Comparison of ENCODE assay signal across 13 cellular contexts in genomic region chrX:44157858-44158257, GRCh38.
"Had no signal": no experiment of that assay in that cellular context is flagged by ENCODE, and none has a peak within 500 bp of the region (broad histone marks: within the 10 kb centered on the region; RNA-seq: fewer than 3 reads in every experiment).

No MANE protein-coding gene starts in this region.

- H3K4me2 ChIP-seq: neural progenitor cell had no signal

- DNase-seq: activated B cell treated with CpG ODN at 0.5 μM for 24 hours; activated CD4-positive, alpha-beta T cell treated with anti-CD3 and anti-CD28 coated beads, Interleukin-2, amount 10 ng/mL, durations not matched to agents 24 days and 14 days; activated naive CD4-positive, alpha-beta T cell treated with Interleukin-2 at 50 U/mL for 16 hours; activated naive CD8-positive, alpha-beta T cell treated with anti-CD3 and anti-CD28 coated beads, Interleukin-2, amount 50 U/mL, for 24 hours; effector memory CD8-positive, alpha-beta T cell; kidney; ovary; stimulated activated CD4-positive, alpha-beta T cell treated with anti-CD3 and anti-CD28 coated beads, Interleukin-2, amount 100 ng/mL, for 48 hours; stimulated activated naive CD4-positive, alpha-beta T cell treated with Interleukin-2 at 50 U/mL for 16 hours; T-helper 17 cell had no signal

- H3K27ac ChIP-seq: gastrocnemius medialis, neural progenitor cell, ovary had no signal

- H3K4me3 Mint-ChIP-seq: activated B cell treated with CpG ODN at 0.5 μM for 24 hours; activated CD4-positive, alpha-beta T cell treated with anti-CD3 and anti-CD28 coated beads, Interleukin-2, amount 10 ng/mL, durations not matched to agents 24 days and 14 days; activated naive CD8-positive, alpha-beta T cell treated with anti-CD3 and anti-CD28 coated beads, Interleukin-2, amount 50 U/mL, for 24 hours; central memory CD8-positive, alpha-beta T cell; effector memory CD8-positive, alpha-beta T cell; neural progenitor cell; T-helper 17 cell had no signal

- H3K4me1 Mint-ChIP-seq: activated B cell treated with CpG ODN at 0.5 μM for 24 hours; activated CD4-positive, alpha-beta T cell treated with anti-CD3 and anti-CD28 coated beads, Interleukin-2, amount 10 ng/mL, durations not matched to agents 24 days and 14 days; activated naive CD8-positive, alpha-beta T cell treated with anti-CD3 and anti-CD28 coated beads, Interleukin-2, amount 50 U/mL, for 24 hours; central memory CD8-positive, alpha-beta T cell; T-helper 17 cell had no signal

- H3K4me1 ChIP-seq: gastrocnemius medialis had no signal

- H3K27ac Mint-ChIP-seq: activated B cell treated with CpG ODN at 0.5 μM for 24 hours; activated CD4-positive, alpha-beta T cell treated with anti-CD3 and anti-CD28 coated beads, Interleukin-2, amount 10 ng/mL, durations not matched to agents 24 days and 14 days; activated naive CD8-positive, alpha-beta T cell treated with anti-CD3 and anti-CD28 coated beads, Interleukin-2, amount 50 U/mL, for 24 hours; effector memory CD8-positive, alpha-beta T cell; neural progenitor cell; T-helper 17 cell had no signal

- H3K36me3 ChIP-seq: gastrocnemius medialis, neural progenitor cell, ovary had no signal

- H3K9me3 Mint-ChIP-seq: activated B cell treated with CpG ODN at 0.5 μM for 24 hours; activated naive CD8-positive, alpha-beta T cell treated with anti-CD3 and anti-CD28 coated beads, Interleukin-2, amount 50 U/mL, for 24 hours; central memory CD8-positive, alpha-beta T cell had no signal

- H3K27me3 Mint-ChIP-seq: activated B cell treated with CpG ODN at 0.5 μM for 24 hours; activated CD4-positive, alpha-beta T cell treated with anti-CD3 and anti-CD28 coated beads, Interleukin-2, amount 10 ng/mL, durations not matched to agents 24 days and 14 days; activated naive CD8-positive, alpha-beta T cell treated with anti-CD3 and anti-CD28 coated beads, Interleukin-2, amount 50 U/mL, for 24 hours; central memory CD8-positive, alpha-beta T cell; effector memory CD8-positive, alpha-beta T cell; T-helper 17 cell had no signal

- ATAC-seq: activated naive CD8-positive, alpha-beta T cell treated with anti-CD3 and anti-CD28 coated beads, Interleukin-2, amount 50 U/mL, for 24 hours; effector memory CD8-positive, alpha-beta T cell; gastrocnemius medialis; T-helper 17 cell had no signal

- H3K36me3 Mint-ChIP-seq: neural progenitor cell had no signal

- H3K4me3 ChIP-seq: gastrocnemius medialis, neural progenitor cell, ovary had no signal

- H3K9me3 ChIP-seq: gastrocnemius medialis, ovary had no signal

- H3K27me3 ChIP-seq: gastrocnemius medialis, neural progenitor cell, ovary had no signal

- H2AFZ ChIP-seq: neural progenitor cell had no signal
